Comparison of ENCODE assay signal across 8 cellular contexts in the genomic region with DNA sequence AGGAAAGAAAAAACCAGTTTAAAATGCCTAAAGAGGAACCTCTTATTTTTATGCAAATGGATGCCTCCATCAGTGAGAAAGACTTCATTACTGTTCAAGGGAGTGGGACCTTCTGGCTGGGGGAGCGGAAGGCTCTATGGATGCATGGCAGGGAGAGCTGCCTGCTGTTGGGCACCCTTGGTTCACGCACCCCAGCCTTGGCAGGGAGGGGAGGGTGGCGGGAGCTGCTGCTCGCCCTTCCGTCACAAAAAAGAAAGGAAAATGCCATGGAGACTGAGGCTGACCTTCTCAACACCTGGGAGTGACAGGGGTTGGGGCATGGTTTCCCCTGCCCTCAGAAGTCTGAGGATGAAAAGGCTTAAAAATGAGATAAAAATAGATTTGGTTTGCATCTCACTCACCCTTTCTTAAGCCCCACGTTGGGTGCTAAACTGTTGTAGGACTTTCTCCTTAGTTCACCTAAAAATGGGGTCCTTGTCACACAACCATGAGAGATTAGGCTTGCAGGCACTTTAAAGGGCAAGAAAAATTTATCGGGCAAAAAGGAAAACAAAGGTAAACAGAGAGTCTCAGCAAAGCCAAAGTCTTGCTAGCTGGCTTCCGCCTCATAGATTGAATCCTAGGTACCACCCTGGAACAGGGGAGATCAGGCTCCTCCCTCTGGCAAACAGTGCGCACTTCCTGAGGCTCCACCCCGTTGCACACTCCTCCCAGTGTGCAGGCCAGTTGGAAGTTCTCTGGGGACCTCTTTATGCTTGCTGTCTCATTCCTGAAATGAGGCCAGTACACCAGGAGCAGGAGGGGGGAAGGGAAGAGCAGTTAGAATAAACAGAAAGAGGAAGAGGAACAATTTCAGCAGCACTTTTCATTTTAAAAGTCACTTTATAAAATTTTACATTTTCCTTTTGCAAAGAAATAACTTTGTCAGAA. TPM values are rescaled to one million over a fixed set of nuclear protein-coding genes. Genes with fewer than 3 reads are reported as not detected.
DNase-seq lines count a peak whose midpoint lies in the region; ATAC-seq and TF ChIP-seq lines count a peak whose summit lies in the region.

No MANE protein-coding gene starts in this region.

- H3F3A ChIP-seq in smooth muscle cell (ENCODE audit: low read depth) = no peaks in the 10 kb centered on the region

- TF ChIP-seq CTCF in OCI-LY3 (IDR thresholded peaks at IDR 0.05; ENCODE audit: low read depth, low read length) = no peak
- TF ChIP-seq CTCF in fibroblast of mammary gland (conservative IDR thresholded peaks at IDR 0.05; ENCODE audit: control insufficient read depth, insufficient read depth, low read depth, low read length) = no peak
- TF ChIP-seq CTCF in smooth muscle cell (IDR thresholded peaks at IDR 0.05; ENCODE audit: borderline replicate concordance, insufficient read depth, poor library complexity, severe bottlenecking) = no peak

- WGBS in smooth muscle cell (ENCODE audit: low lambda C conversion rate) = 88% methylated on average over 10 of the region's 10 CpGs

- H3K27ac ChIP-seq in OCI-LY3 (ENCODE audit: low read length) (peak overlapping the region; percentile 98), smooth muscle cell (ENCODE audit: low read depth) (no peak overlapping the region)

- H3K79me2 ChIP-seq in OCI-LY3 (ENCODE audit: low read length) = peaks cover 14% of the 10 kb centered on the region; the same call in 1 of the 2 replicates
- peaks cover 10% of the 10 kb centered on the region for H3K79me2 ChIP-seq in smooth muscle cell (ENCODE audit: low read depth)

- peak; percentile 70 for ATAC-seq in HG02763 (IDR thresholded peaks at IDR 0.05; ENCODE audit: unreplicated experiment)

- peaks cover 4% of the 10 kb centered on the region for H3K36me3 ChIP-seq in OCI-LY3 (replicated peaks; ENCODE audit: low read depth, low read length)
- peaks cover 15% of the 10 kb centered on the region for H3K36me3 ChIP-seq in smooth muscle cell (ENCODE audit: low read depth)

- H3K4me3 ChIP-seq in OCI-LY3 (ENCODE audit: low read length) = peak overlapping the region; percentile 78
- no peak overlapping the region for H3K4me3 ChIP-seq in fibroblast of mammary gland (ENCODE audit: control insufficient read depth, low read depth, low read length)
- H3K4me3 ChIP-seq in smooth muscle cell = no peak overlapping the region

- H3K4me1 ChIP-seq in OCI-LY3 (ENCODE audit: low read length) = peaks cover 43% of the 10 kb centered on the region
- H3K4me1 ChIP-seq in smooth muscle cell (ENCODE audit: low read depth) = no peaks in the 10 kb centered on the region

- H3K9me3 ChIP-seq in OCI-LY3 (ENCODE audit: insufficient read depth, low read length) = no peaks in the 10 kb centered on the region
- peaks cover 21% of the 10 kb centered on the region for H3K9me3 ChIP-seq in smooth muscle cell (replicated peaks; ENCODE audit: low read depth)

- H3K4me2 ChIP-seq in OCI-LY3 (ENCODE audit: low read length) (peak overlapping the region; percentile 99), smooth muscle cell (no peak overlapping the region)

- H2AFZ ChIP-seq in OCI-LY3 (ENCODE audit: low read depth, low read length) = peak overlapping the region; percentile 35; the same call in 1 of the 2 replicates
- H2AFZ ChIP-seq in smooth muscle cell (ENCODE audit: low read depth) = no peak overlapping the region

- H3K9ac ChIP-seq in OCI-LY3 (ENCODE audit: low read length) (peak overlapping the region; percentile 87), smooth muscle cell (ENCODE audit: low read depth) (no peak overlapping the region)

- peak in 2 of 3 donors; percentile 1 to 3 for DNase-seq in stimulated activated CD4-positive, alpha-beta T cell treated with anti-CD3 and anti-CD28 coated beads, Interleukin-12 subunit alpha, Interleukin-12 subunit beta, amount 100 ng/mL, for 48 hours (ENCODE audit: low read depth in 2 of 3, low spot score in 1 of 3)
- no peak for DNase-seq in stimulated activated CD4-positive, alpha-beta T cell treated with anti-CD3 and anti-CD28 coated beads, Interleukin-4, amount 100 ng/mL, for 1 hour
- DNase-seq in fibroblast of mammary gland (ENCODE audit: low read depth) (peak; percentile 76), pons (ENCODE audit: low spot score) (peak; percentile 77), smooth muscle cell (lab: John Stamatoyannopoulos, UW; ENCODE audit: unreplicated experiment) (no peak), activated gamma-delta T cell treated with Interleukin-2 at 50 U/mL for 16 hours (no peak)

- H3K27me3 ChIP-seq in OCI-LY3 (ENCODE audit: low read depth, low read length) (no peaks in the 10 kb centered on the region), smooth muscle cell (ENCODE audit: low read depth) (no peaks in the 10 kb centered on the region)

- H4K20me1 ChIP-seq in OCI-LY3 (ENCODE audit: insufficient read depth, low read length) (no peaks in the 10 kb centered on the region), smooth muscle cell (ENCODE audit: low read depth) (no peaks in the 10 kb centered on the region)

RNA-seq across cellular contexts. Expression of gene PHKB, which starts 31.6 kb away (rescaled TPM):
- 30.3 and 32.4 TPM in 2 replicates for total RNA-seq in smooth muscle cell
- polyA plus RNA-seq in smooth muscle cell = 11.4 and 17.4 TPM in 2 replicates

RNA-seq across cellular contexts. Expression of gene ITFG1, which starts 31.8 kb away (rescaled TPM):
- 100 and 104 TPM in 2 replicates for total RNA-seq in smooth muscle cell
- polyA plus RNA-seq in smooth muscle cell = 68.0 and 75.2 TPM in 2 replicates

Comparison
In these comparisons a context has a peak if more than half of its experiments do, and no peak if none do; other contexts are left out.
1. DNase-seq: peak in stimulated activated CD4-positive, alpha-beta T cell treated with anti-CD3 and anti-CD28 coated beads, Interleukin-12 subunit alpha, Interleukin-12 subunit beta, amount 100 ng/mL, for 48 hours (2 of 3), fibroblast of mammary gland (single experiment) and pons (single experiment); none in stimulated activated CD4-positive, alpha-beta T cell treated with anti-CD3 and anti-CD28 coated beads, Interleukin-4, amount 100 ng/mL, for 1 hour (single experiment), smooth muscle cell (single experiment) and activated gamma-delta T cell treated with Interleukin-2 at 50 U/mL for 16 hours (single experiment).